Comparison of ENCODE assay signal across 2 cellular contexts in genomic region chr7:120925392-120925791, GRCh38.
TF ChIP-seq lines count a peak whose summit lies in the region.

No MANE protein-coding gene starts in this region.

TF ChIP-seq in SK-N-SH treated with all-trans-retinoic acid at 6 μM for 48 hours, 23 proteins besides CTCF, POLR2A, EP300 and RAD21 (continued from another document):
- no peak for TF ChIP-seq POU6F1 (CRISPR knock-in tag; IDR thresholded peaks at IDR 0.05; ENCODE audit: borderline replicate concordance, low read depth)
- no peak for TF ChIP-seq GLIS3 (CRISPR knock-in tag; IDR thresholded peaks at IDR 0.05)
- no peak for TF ChIP-seq ISL1 (CRISPR knock-in tag; IDR thresholded peaks at IDR 0.05)
TF ChIP-seq in SK-N-SH treated with all-trans-retinoic acid at 6 μM for 48 hours: peak in this region for 0.

TF ChIP-seq in SK-N-SH, 30 proteins besides CTCF, POLR2A, EP300 and RAD21 (continued from another document):
- TF ChIP-seq USF1 (IDR thresholded peaks at IDR 0.05; ENCODE audit: borderline replicate concordance, low read depth): no peak
- TF ChIP-seq FOXM1 (IDR thresholded peaks at IDR 0.05; ENCODE audit: low read depth): no peak
- TF ChIP-seq RXRA (IDR thresholded peaks at IDR 0.05; ENCODE audit: borderline replicate concordance, low read depth): no peak
- no peak for TF ChIP-seq NFIC (IDR thresholded peaks at IDR 0.05; ENCODE audit: borderline replicate concordance)
- TF ChIP-seq SMC3 (IDR thresholded peaks at IDR 0.05; ENCODE audit: low read depth, low read length): no peak
